ENCODE assay signal across 8 cellular contexts in the genomic region with DNA sequence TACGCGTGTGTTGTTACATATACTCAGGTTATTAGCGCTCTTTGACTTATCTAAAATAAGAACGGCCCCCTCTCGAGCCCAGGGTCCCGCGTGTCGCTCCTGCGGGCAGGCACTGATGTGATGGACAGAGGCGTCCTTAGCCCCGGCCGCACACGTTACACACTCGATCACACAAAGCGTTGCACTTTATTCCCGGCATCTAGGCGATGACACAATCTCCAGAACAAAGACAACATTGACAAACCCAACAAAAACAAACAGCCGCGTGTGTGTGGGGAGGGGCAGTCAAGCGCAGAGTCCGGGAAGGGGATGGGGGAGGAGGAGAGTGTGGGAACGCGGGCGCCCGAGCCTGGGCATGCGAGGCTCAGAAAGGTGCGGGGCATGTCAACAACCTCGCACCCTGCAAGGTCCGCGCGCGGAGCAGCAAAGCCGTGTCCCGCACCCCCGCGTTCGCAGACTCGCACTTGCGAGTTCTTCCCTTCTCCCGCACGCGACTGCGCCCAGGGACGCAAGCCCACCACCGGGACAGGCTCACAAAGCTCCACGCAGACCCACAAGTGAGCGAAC. TPM values are rescaled to one million over a fixed set of nuclear protein-coding genes. Genes with fewer than 3 reads are reported as not detected.
DNase-seq lines count a peak whose midpoint lies in the region; ATAC-seq and TF ChIP-seq lines count a peak whose summit lies in the region.

No MANE protein-coding gene starts in this region.

- in situ Hi-C loops in astrocyte of the spinal cord (cut with HindIII; ENCODE audit: low sequenced_read_pairs): no loop called here

- H3K4me1 Mint-ChIP-seq in progenitor cell of endocrine pancreas (ENCODE audit: low read depth): peaks cover 41% of the 10 kb centered on the region

- no peak for TF ChIP-seq CTCF in astrocyte of the spinal cord (IDR thresholded peaks at IDR 0.05; ENCODE audit: low read depth, low read length)
- TF ChIP-seq CTCF in progenitor cell of endocrine pancreas (IDR thresholded peaks at IDR 0.05; ENCODE audit: unreplicated experiment): no peak

- ATAC-seq in GM19324 (IDR thresholded peaks at IDR 0.05; ENCODE audit: low FRiP score, unreplicated experiment) (no peak), GM18868 (IDR thresholded peaks at IDR 0.05; ENCODE audit: unreplicated experiment) (no peak)

- H3K4me3 Mint-ChIP-seq in progenitor cell of endocrine pancreas (ENCODE audit: low read depth): peak overlapping the region; percentile 80

- H3K4me3 ChIP-seq in astrocyte of the spinal cord (ENCODE audit: low read depth, low read length): peak overlapping the region; percentile 45

- DNase-seq in EL (peak; percentile 30), NCI-H2227 (lab: John Stamatoyannopoulos, UW; ENCODE audit: unreplicated experiment) (peak; percentile 61), astrocyte of the spinal cord (ENCODE audit: low read depth, low spot score) (peak; percentile 39), hippocampal formation (lab: John Stamatoyannopoulos, UW) (peak; percentile 88 to 95), progenitor cell of endocrine pancreas (ENCODE audit: low spot score, unreplicated experiment) (peak; percentile 25), GF-D8 (lab: John Stamatoyannopoulos, UW) (no peak)

- peaks cover 3% of the 10 kb centered on the region for H3K36me3 Mint-ChIP-seq in progenitor cell of endocrine pancreas (ENCODE audit: insufficient read depth)

- peak overlapping the region; percentile 93 for H3K27ac Mint-ChIP-seq in progenitor cell of endocrine pancreas

- H3K9me3 Mint-ChIP-seq in progenitor cell of endocrine pancreas (ENCODE audit: low read depth): no peaks in the 10 kb centered on the region

- peaks cover 42% of the 10 kb centered on the region for H3K27me3 Mint-ChIP-seq in progenitor cell of endocrine pancreas

RNA-seq across cellular contexts. Expression of a gene that starts 0.5 kb away (rescaled TPM):
- total RNA-seq in progenitor cell of endocrine pancreas: 22.1 and 22.2 TPM in 2 replicates

RNA-seq across cellular contexts. Expression of a gene that starts 8.5 kb away (rescaled TPM):
- total RNA-seq in progenitor cell of endocrine pancreas: 33.3 and 35.5 TPM in 2 replicates

RNA-seq across cellular contexts. Expression of a gene that starts 13.1 kb away (rescaled TPM):
- 45.6 and 49.3 TPM in 2 replicates for total RNA-seq in progenitor cell of endocrine pancreas

RNA-seq across cellular contexts. Expression of a gene that starts 45.9 kb away (rescaled TPM):
- 146 and 149 TPM in 2 replicates for total RNA-seq in progenitor cell of endocrine pancreas

RNA-seq across cellular contexts. Expression of a gene that starts 46.5 kb away (rescaled TPM):
- total RNA-seq in progenitor cell of endocrine pancreas: 21.1 and 25.7 TPM in 2 replicates
